Comparison of ENCODE assay signal across 7 cellular contexts in the genomic region with DNA sequence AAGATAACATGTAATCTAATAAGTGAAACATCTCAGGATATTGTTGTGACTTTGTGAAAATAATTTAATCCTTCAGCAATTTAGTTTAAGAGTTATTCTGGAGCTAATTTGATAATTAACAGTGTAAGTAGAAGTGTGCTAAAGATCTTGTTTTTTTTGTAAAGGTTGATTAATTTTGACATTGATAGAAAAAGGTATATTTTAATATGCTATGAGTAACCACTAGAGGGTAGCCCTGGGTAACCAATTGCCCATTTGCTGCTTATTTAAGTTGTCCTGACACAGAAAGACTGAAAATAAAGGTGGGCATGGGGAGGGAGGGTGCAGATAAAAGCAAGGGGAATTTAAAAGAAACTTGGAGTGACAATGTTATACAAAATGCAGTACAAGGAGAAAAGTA.
DNase-seq lines count a peak whose midpoint lies in the region; ATAC-seq and TF ChIP-seq lines count a peak whose summit lies in the region.
"Not testable (repeated sequence)": the region's sequence is repeated elsewhere in the genome, so short reads cannot be mapped to it uniquely, and the experiment has no call there.

No MANE protein-coding gene starts in this region.

- peak; percentile 71 for ATAC-seq in GM21723 (IDR thresholded peaks at IDR 0.05; ENCODE audit: unreplicated experiment)

- H2AFZ ChIP-seq in PC-9: not testable (repeated sequence)

- DNase-seq in DMS114 treated with DMSO at 0.1 percent for 48 hours (lab: John Stamatoyannopoulos, UW; ENCODE audit: unreplicated experiment): peak; percentile 7
- DNase-seq in PC-9; fibroblast of mammary gland (ENCODE audit: low read depth): not testable (repeated sequence)
- DNase-seq in lung microvascular endothelial cell (ENCODE audit: low read depth in 2 of 2): peak; percentile 4 to 5

- H3K9me2 ChIP-seq in PC-9 (ENCODE audit: insufficient read depth): not testable (repeated sequence)

- BruUV-seq in PC-9 (replicated peaks; lab: Mats Ljungman, UMichigan): not testable (repeated sequence)

- TF ChIP-seq EP300 in Ishikawa (IDR thresholded peaks at IDR 0.05; ENCODE audit: borderline replicate concordance): not testable (repeated sequence)

- H3K36me3 Mint-ChIP-seq in brain: not testable (repeated sequence)

- peak; percentile 30; the same call in 1 of the 2 replicates for TF ChIP-seq RAD21 in Ishikawa (IDR thresholded peaks at IDR 0.05; ENCODE audit: low read depth)

- not testable (repeated sequence) for H3K27me3 Mint-ChIP-seq in brain

- intact Hi-C loops in PC-9 (cut with micrococcal nuclease; ENCODE audit: unreplicated experiment): not testable (repeated sequence)

- POLR2A ChIA-PET in PC-9 (lab: Charles Lee; ENCODE audit: unreplicated experiment): not testable (repeated sequence)

- H3K79me2 ChIP-seq in PC-9 (ENCODE audit: low read depth): not testable (repeated sequence)

- H3K27ac ChIP-seq in PC-9: not testable (repeated sequence)

- H3K27me3 ChIP-seq in PC-9 (ENCODE audit: insufficient read depth, low read depth): not testable (repeated sequence)

- H3K36me3 ChIP-seq in PC-9 (ENCODE audit: low read depth): not testable (repeated sequence)

- not testable (repeated sequence) for H3K4me3 Mint-ChIP-seq in brain

- not testable (repeated sequence) for H3F3A ChIP-seq in PC-9 (ENCODE audit: insufficient read depth, low read depth)

- not testable (repeated sequence) for H3K9me3 Mint-ChIP-seq in brain

- not testable (repeated sequence) for H3K9me3 ChIP-seq in PC-9 (ENCODE audit: insufficient read depth, low read depth)

- not testable (repeated sequence) for H3K4me1 ChIP-seq in PC-9 (replicated peaks; ENCODE audit: insufficient read depth)

- not testable (repeated sequence) for H3K4me2 ChIP-seq in PC-9

- CTCF ChIA-PET in PC-9 (lab: Charles Lee): not testable (repeated sequence)

- TF ChIP-seq CTCF in PC-9 (conservative IDR thresholded peaks at IDR 0.05) (peak; percentile 59), brain (conservative IDR thresholded peaks at IDR 0.05) (peak; percentile 32 to 54), fibroblast of mammary gland (conservative IDR thresholded peaks at IDR 0.05; ENCODE audit: control insufficient read depth, insufficient read depth, low read depth, low read length) (peak; percentile 19)

- not testable (repeated sequence) for H3K27ac Mint-ChIP-seq in brain

- H3K4me1 Mint-ChIP-seq in brain: not testable (repeated sequence)

- not testable (repeated sequence) for H4K20me1 ChIP-seq in PC-9 (ENCODE audit: insufficient read depth)

- not testable (repeated sequence) for H3K4me3 ChIP-seq in PC-9; fibroblast of mammary gland (ENCODE audit: control insufficient read depth, low read depth, low read length)
